Comparison of ENCODE assay signal across 17 cellular contexts in genomic region chr21:31329431-31330143, GRCh38. TPM values are rescaled to one million over a fixed set of nuclear protein-coding genes. Genes with fewer than 3 reads are reported as not detected.
DNase-seq lines count a peak whose midpoint lies in the region; ATAC-seq, FAIRE-seq and TF ChIP-seq lines count a peak whose summit lies in the region.
"Had no signal": no experiment of that assay in that cellular context is flagged by ENCODE, and none has a peak within 500 bp of the region (broad histone marks: within the 10 kb centered on the region; RNA-seq: fewer than 3 reads in every experiment).

No MANE protein-coding gene starts in this region.

- peaks cover 11% of the 10 kb centered on the region; the same call in 1 of the 2 replicates for H3K36me3 ChIP-seq in GM23338 (ENCODE audit: insufficient read depth)

- no peak for TF ChIP-seq CTCF in GM23338 (conservative IDR thresholded peaks at IDR 0.05; ENCODE audit: low read depth in 2 of 2)
- no peak for TF ChIP-seq CTCF in endothelial cell (IDR thresholded peaks at IDR 0.05; ENCODE audit: unreplicated experiment)

- no peak for ATAC-seq in GM23338
- ATAC-seq: CD8-positive, alpha-beta T cell had no signal

- H3K9me2 ChIP-seq in GM23338 (ENCODE audit: insufficient read depth), result no peaks in the 10 kb centered on the region

- FAIRE-seq in urothelium cell line (lab: Jason Lieb, UNC), result peak; percentile 83
- FAIRE-seq: GM12891, GM18507 had no signal

- no peak overlapping the region for H3K27ac Mint-ChIP-seq in GM23338
- H3K27ac Mint-ChIP-seq in endothelial cell (ENCODE audit: unreplicated experiment), result no peak overlapping the region
- H3K27ac Mint-ChIP-seq: B cell; CD8-positive, alpha-beta T cell had no signal

- no peaks in the 10 kb centered on the region for H3K9me3 Mint-ChIP-seq in GM23338
- no peaks in the 10 kb centered on the region for H3K9me3 Mint-ChIP-seq in endothelial cell (ENCODE audit: unreplicated experiment)
- H3K9me3 Mint-ChIP-seq: CD8-positive, alpha-beta T cell had no signal

- 0 out of 2 replicates have a peak overlapping the region, but pooled peaks have one; percentile 39 for H3K27ac ChIP-seq in GM23338 (ENCODE audit: low read depth)
- H3K27ac ChIP-seq: BLaER1 treated with 17β-estradiol and CSF1 and Interleukin-3, amounts not matched to agents 10 nM and 100 nM had no signal

- no peak overlapping the region for H3K4me2 ChIP-seq in GM23338

- intact Hi-C loops in head of caudate nucleus (cut with DNase I), result loop anchor here (10.0 kb wide), 1 partner anchor 115 kb away; no protein-coding TSS in a partner anchor

- peaks cover 10% of the 10 kb centered on the region for H3K36me3 Mint-ChIP-seq in GM23338 (ENCODE audit: low read depth)
- peaks cover 39% of the 10 kb centered on the region for H3K36me3 Mint-ChIP-seq in endothelial cell (ENCODE audit: low read depth, unreplicated experiment)
- H3K36me3 Mint-ChIP-seq: CD8-positive, alpha-beta T cell had no signal

- H3K4me3 ChIP-seq in GM23338, result no peak overlapping the region
- H3K4me3 ChIP-seq: BLaER1 treated with 17β-estradiol and CSF1 and Interleukin-3, amounts not matched to agents 10 nM and 100 nM had no signal

- H3K4me3 Mint-ChIP-seq in GM23338 (no peak overlapping the region), endothelial cell (ENCODE audit: unreplicated experiment) (peak overlapping the region; percentile 64)
- H3K4me3 Mint-ChIP-seq: B cell; CD8-positive, alpha-beta T cell had no signal

- no peaks in the 10 kb centered on the region for H3K4me1 ChIP-seq in GM23338 (ENCODE audit: insufficient read depth)

- H3K79me2 ChIP-seq in GM23338 (replicated peaks; ENCODE audit: insufficient read depth), result no peaks in the 10 kb centered on the region; the same call in 1 of the 2 replicates

- H3K27me3 Mint-ChIP-seq in GM23338 (ENCODE audit: insufficient read depth, low read depth, poor library complexity) (peaks cover 2% of the 10 kb centered on the region), endothelial cell (ENCODE audit: unreplicated experiment) (no peaks in the 10 kb centered on the region)
- H3K27me3 Mint-ChIP-seq: B cell had no signal

- DNase-seq in G401 (ENCODE audit: low spot score) (peak; percentile 77), GM23338 (ENCODE audit: low spot score) (no peak), endothelial cell (ENCODE audit: low spot score) (no peak), urothelium cell line (ENCODE audit: low spot score) (no peak), T-helper 2 cell (no peak), head of caudate nucleus (no peak)
- no peak for DNase-seq in activated CD4-positive, alpha-beta T cell treated with anti-CD3 and anti-CD28 coated beads, Interleukin-2, amount 50 U/mL, for 1 hour
- DNase-seq: 8988T; Calu3; CD8-positive, alpha-beta T cell; DMS79 treated with DMSO at 0.1 percent for 48 hours; GOT3; H7 had no signal

- no peaks in the 10 kb centered on the region for H3K27me3 ChIP-seq in GM23338 (ENCODE audit: insufficient read depth)
- H3K27me3 ChIP-seq: BLaER1 treated with 17β-estradiol and CSF1 and Interleukin-3, amounts not matched to agents 10 nM and 100 nM had no signal

- in situ Hi-C loops in G401 (cut with HindIII; ENCODE audit: low sequenced_read_pairs), result no loop called here

- H3K4me1 Mint-ChIP-seq in GM23338, result no peaks in the 10 kb centered on the region
- peaks cover 5% of the 10 kb centered on the region for H3K4me1 Mint-ChIP-seq in endothelial cell (ENCODE audit: unreplicated experiment)

- no peaks in the 10 kb centered on the region for H3F3A ChIP-seq in GM23338 (replicated peaks; ENCODE audit: low read depth)

- H4K20me1 ChIP-seq in GM23338 (replicated peaks; ENCODE audit: insufficient read depth), result 0 out of 2 replicates have a peak, but pooled peaks cover 3% of the 10 kb centered on the region

- H2AFZ ChIP-seq in GM23338, result no peak overlapping the region

TF ChIP-seq in GM23338, 12 proteins besides CTCF, POLR2A, EP300 and RAD21:
- no peak for TF ChIP-seq JUNB (IDR thresholded peaks at IDR 0.05; ENCODE audit: unreplicated experiment)
- TF ChIP-seq EZH2 (IDR thresholded peaks at IDR 0.05; ENCODE audit: low read depth, unreplicated experiment), result no peak
- no peak for TF ChIP-seq ZNF331 (CRISPR knock-in tag; IDR thresholded peaks at IDR 0.05; ENCODE audit: low read depth)
- TF ChIP-seq ETS1 (IDR thresholded peaks at IDR 0.05), result no peak
- TF ChIP-seq ZNF462 (CRISPR knock-in tag; IDR thresholded peaks at IDR 0.05), result no peak
- TF ChIP-seq CREB1 (CRISPR knock-in tag; IDR thresholded peaks at IDR 0.05; ENCODE audit: low read depth), result no peak

RNA-seq across cellular contexts. Expression of gene TIAM1, which starts 14.5 kb away (rescaled TPM):
- 0.03 and 0.49 TPM in 2 replicates for total RNA-seq in G401 (2014; rRNA removed; shearing (Covaris generic))
- total RNA-seq in GM23338 (2014; rRNA removed; shearing (Covaris generic)), result 15.8 and 20.0 TPM in 2 replicates
- 18.4 and 18.5 TPM in 2 replicates for polyA plus RNA-seq in GM23338 (2016; fragmentation: Nextera tagmentation; extraction: Ambion mirVana)
- 131 TPM for total RNA-seq in endothelial cell (ENCODE audit: unreplicated experiment)

Comparison
In these comparisons a context has a peak if more than half of its experiments do, and no peak if none do; other contexts are left out.
1. RNA of gene TIAM1, which starts 14.5 kb away (total RNA-seq): 131 TPM in endothelial cell (single experiment) and 15.8 to 20.0 TPM in GM23338; 0.03 to 0.49 TPM in G401; every median in the first group is over 10 times any median in the second.